11 cellular contexts compared by ENCODE assay signal in the genomic region with DNA sequence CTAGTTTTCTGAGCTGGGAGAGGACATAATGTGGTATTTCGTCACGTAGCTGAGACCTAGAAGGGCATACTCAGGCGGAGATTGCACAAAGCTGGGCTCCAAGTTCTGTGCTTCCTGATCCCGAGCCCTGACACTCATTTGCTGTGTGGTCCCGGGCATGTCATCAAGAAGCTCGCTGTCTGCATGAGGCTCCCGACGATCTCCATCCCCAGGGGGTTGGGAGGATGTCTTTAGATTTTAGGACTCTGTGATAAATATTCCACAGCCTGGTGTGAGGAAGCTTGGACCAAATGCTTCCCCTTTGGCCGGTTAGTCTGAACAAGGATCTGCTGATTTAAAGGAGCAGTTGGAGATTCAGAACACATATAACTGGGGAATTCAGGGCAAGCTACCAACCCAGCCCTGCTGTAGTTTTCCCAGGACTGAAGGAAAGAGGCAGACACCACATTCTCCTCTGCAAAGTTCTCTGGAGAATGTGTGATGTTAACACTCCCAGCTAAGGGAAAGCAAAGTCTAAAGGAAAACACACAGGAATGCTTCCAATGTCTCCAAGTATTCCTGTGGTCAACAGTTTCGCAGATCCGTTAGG. TPM values are rescaled to one million over a fixed set of nuclear protein-coding genes. Genes with fewer than 3 reads are reported as not detected.
DNase-seq lines count a peak whose midpoint lies in the region; ATAC-seq and TF ChIP-seq lines count a peak whose summit lies in the region.
"Had no signal": no experiment of that assay in that cellular context is flagged by ENCODE, and none has a peak within 500 bp of the region (broad histone marks: within the 10 kb centered on the region; RNA-seq: fewer than 3 reads in every experiment).

No MANE protein-coding gene starts in this region.

- DNase-seq in breast epithelium (ENCODE audit: low spot score in 2 of 2) (no peak), MCF 10A (ENCODE audit: unreplicated experiment) (no peak), foreskin fibroblast (peak; percentile 56 to 73), ovary (peak; percentile 30 to 70 (median 51)), NCI-H1048 (lab: John Stamatoyannopoulos, UW) (no peak), 8988T (no peak), glutamatergic neuron (no peak)

- POLR2A ChIA-PET in MCF 10A (lab: Yijun Ruan, JAX), result interaction anchor here (0.7 to 1.7 kb wide), 3 partner anchors 9 to 564 kb away, joined by 3 to 4 read pairs (median 3); no protein-coding TSS in a partner anchor

- CTCF ChIA-PET in MCF 10A (lab: Yijun Ruan, JAX), result interaction anchor here (0.6 to 0.7 kb wide), 3 partner anchors 48 to 547 kb away, joined by 3 to 4 read pairs (median 3); no protein-coding TSS in a partner anchor

- TF ChIP-seq POLR2A in breast epithelium (IDR thresholded peaks at IDR 0.05) (no peak), ovary (IDR thresholded peaks at IDR 0.05) (no peak)

- no peaks in the 10 kb centered on the region for H3K27me3 Mint-ChIP-seq in MCF 10A (ENCODE audit: insufficient read depth, unreplicated experiment)
- H3K27me3 Mint-ChIP-seq in glutamatergic neuron (ENCODE audit: unreplicated experiment), result no peaks in the 10 kb centered on the region

- TF ChIP-seq CTCF in breast epithelium (IDR thresholded peaks at IDR 0.05), result no peak
- no peak for TF ChIP-seq CTCF in MCF 10A (IDR thresholded peaks at IDR 0.05; ENCODE audit: unreplicated experiment)
- TF ChIP-seq CTCF in foreskin fibroblast (IDR thresholded peaks at IDR 0.05; ENCODE audit: low read depth, low read length), result no peak
- TF ChIP-seq CTCF in ovary (IDR thresholded peaks at IDR 0.05), result no peak
- no peak for TF ChIP-seq CTCF in glutamatergic neuron (IDR thresholded peaks at IDR 0.05; ENCODE audit: partially characterized antibody, unreplicated experiment)

- no peaks in the 10 kb centered on the region for H3K36me3 ChIP-seq in breast epithelium
- no peaks in the 10 kb centered on the region for H3K36me3 ChIP-seq in ovary

- BruUV-seq in MCF 10A (replicated peaks; lab: Mats Ljungman, UMichigan), result no TSS peak

- intact Hi-C loops in breast epithelium (cut with DNase I; ENCODE audit: low total_unique reads) (no loop called here), MCF 10A (cut with micrococcal nuclease) (no loop called here), ovary (cut with DNase I) (loop anchor here in 1 of 4 donors (10.0 kb wide), 1 partner anchor 189 kb away; the partner anchor contains the start of gene ACSL3)

- H3K27ac Mint-ChIP-seq in MCF 10A (ENCODE audit: low read depth, unreplicated experiment) (no peak overlapping the region), glutamatergic neuron (ENCODE audit: unreplicated experiment) (no peak overlapping the region)
- H3K27ac Mint-ChIP-seq: activated naive CD4-positive, alpha-beta T cell treated with anti-CD3 and anti-CD28 coated beads, Interleukin-2, amount 50 U/mL, for 72 hours; T-helper 2 cell treated with Interferon-gamma antibody and Interleukin-4, amounts not matched to agents 5 μg/mL and 100 μg/mL, for 36 hours had no signal

- H3K27ac ChIP-seq in breast epithelium (peak overlapping the region; percentile 71 to 88), ovary (peak overlapping the region; percentile 64 to 81)

- no peaks in the 10 kb centered on the region for H3K4me1 Mint-ChIP-seq in MCF 10A (ENCODE audit: insufficient read depth, unreplicated experiment)
- H3K4me1 Mint-ChIP-seq in glutamatergic neuron (ENCODE audit: low read depth, unreplicated experiment), result peaks cover 4% of the 10 kb centered on the region

- TF ChIP-seq EP300 in ovary (IDR thresholded peaks at IDR 0.05), result no peak

- no peaks in the 10 kb centered on the region for H3K27me3 ChIP-seq in breast epithelium
- H3K27me3 ChIP-seq in ovary, result no peaks in the 10 kb centered on the region

- peak overlapping the region; percentile 47 to 66 (median 47) for H3K4me3 ChIP-seq in breast epithelium
- peak overlapping the region; percentile 51 to 63 for H3K4me3 ChIP-seq in foreskin fibroblast (ENCODE audit: low read depth in 1 of 2, low read length in 2 of 2)
- peak overlapping the region; percentile 38 for H3K4me3 ChIP-seq in ovary
- H3K4me3 ChIP-seq: A549 had no signal

- ATAC-seq in HG02885 (IDR thresholded peaks at IDR 0.05; ENCODE audit: poor library complexity, unreplicated experiment), result no peak
- ATAC-seq: activated naive CD4-positive, alpha-beta T cell treated with anti-CD3 and anti-CD28 coated beads, Interleukin-2, amount 50 U/mL, for 72 hours had no signal

- H3K4me3 Mint-ChIP-seq in MCF 10A (ENCODE audit: unreplicated experiment) (no peak overlapping the region), glutamatergic neuron (ENCODE audit: unreplicated experiment) (no peak overlapping the region)
- H3K4me3 Mint-ChIP-seq: T-helper 2 cell treated with Interferon-gamma antibody and Interleukin-4, amounts not matched to agents 5 μg/mL and 100 μg/mL, for 36 hours had no signal

- H3K36me3 Mint-ChIP-seq in MCF 10A (ENCODE audit: insufficient read depth, unreplicated experiment), result no peaks in the 10 kb centered on the region
- H3K36me3 Mint-ChIP-seq in glutamatergic neuron (ENCODE audit: unreplicated experiment), result no peaks in the 10 kb centered on the region
- H3K36me3 Mint-ChIP-seq: activated naive CD4-positive, alpha-beta T cell treated with anti-CD3 and anti-CD28 coated beads, Interleukin-2, amount 50 U/mL, for 72 hours had no signal

- peaks cover 0 to 10% of the 10 kb centered on the region in 2 donors for H3K4me1 ChIP-seq in breast epithelium
- peaks cover 14% of the 10 kb centered on the region for H3K4me1 ChIP-seq in ovary (ENCODE audit: insufficient read depth)

- H3K9me3 Mint-ChIP-seq in MCF 10A (ENCODE audit: unreplicated experiment), result no peaks in the 10 kb centered on the region
- H3K9me3 Mint-ChIP-seq in glutamatergic neuron (ENCODE audit: unreplicated experiment), result peaks cover 2% of the 10 kb centered on the region
- H3K9me3 Mint-ChIP-seq: T-helper 2 cell treated with Interferon-gamma antibody and Interleukin-4, amounts not matched to agents 5 μg/mL and 100 μg/mL, for 36 hours had no signal

- WGBS in ovary, 3 donors, result 4 to 8% (median 5%) methylated on average over 9 to 11 of the region's 11 CpGs

- H3K9me3 ChIP-seq in breast epithelium (no peaks in the 10 kb centered on the region), ovary (no peaks in the 10 kb centered on the region)
- H3K9me3 ChIP-seq: A549 had no signal

RNA-seq across cellular contexts. Expression of gene KCNE4, which starts 2.3 kb away (rescaled TPM):
- total RNA-seq in breast epithelium (10 to 100 TPM in 1 of 3 donors, 1 to 10 TPM in 2; 5.0 to 26.2 (median 9.3) TPM), MCF 10A (2022) (not detected in 2 replicates), ovary (10 to 100 TPM in 2 of 7 donors, 1 to 10 TPM in 5; 3.0 to 13.4 (median 8.0) TPM), glutamatergic neuron (ENCODE audit: unreplicated experiment) (not detected)
- 10 to 100 TPM in 1 of 2 donors, 1 to 10 TPM in 1; 7.5 to 11.3 TPM for polyA plus RNA-seq in ovary
- total RNA-seq: activated naive CD4-positive, alpha-beta T cell treated with anti-CD3 and anti-CD28 coated beads, Interleukin-2, amount 50 U/mL, for 72 hours had no signal

Comparison
In these comparisons a context has a peak if more than half of its experiments do, and no peak if none do; other contexts are left out.
1. DNase-seq: peak in foreskin fibroblast (2 of 2) and ovary (5 of 5); none in breast epithelium (0 of 2), MCF 10A (single experiment), NCI-H1048 (single experiment), 8988T (single experiment) and glutamatergic neuron (single experiment).
2. Peak in every context shown above with its lines, with median percentiles within 50 percentile points of each other: H3K4me3 ChIP-seq.